Comparison of ENCODE assay signal across 18 cellular contexts in genomic region chr16:2287916-2288547, GRCh38. TPM values are rescaled to one million over a fixed set of nuclear protein-coding genes. Genes with fewer than 3 reads are reported as not detected.
DNase-seq lines count a peak whose midpoint lies in the region; FAIRE-seq and TF ChIP-seq lines count a peak whose summit lies in the region.
"Had no signal": no experiment of that assay in that cellular context is flagged by ENCODE, and none has a peak within 500 bp of the region (broad histone marks: within the 10 kb centered on the region; RNA-seq: fewer than 3 reads in every experiment).

No MANE protein-coding gene starts in this region.

- H3K9me3 ChIP-seq in BLaER1: no peaks in the 10 kb centered on the region
- no peaks in the 10 kb centered on the region for H3K9me3 ChIP-seq in H9 (ENCODE audit: control insufficient read depth, low read depth, low read length)
- H3K9me3 ChIP-seq in H1 (ENCODE audit: insufficient read depth in 2 of 2, low read depth in 1 of 2, low read length in 1 of 2): no peaks in the 10 kb centered on the region
- no peaks in the 10 kb centered on the region for H3K9me3 ChIP-seq in osteoblast (ENCODE audit: low read depth, low read length)

- no peaks in the 10 kb centered on the region for H3K79me1 ChIP-seq in H9 (ENCODE audit: insufficient read depth, low read depth, low read length, poor library complexity, severe bottlenecking)
- no peaks in the 10 kb centered on the region for H3K79me1 ChIP-seq in H1 (ENCODE audit: low read depth, low read length)

- no peak overlapping the region for H3T11ph ChIP-seq in H9 (ENCODE audit: low read length)

- H2AK5ac ChIP-seq in H9 (ENCODE audit: insufficient read length, low read length) (no peak overlapping the region), H1 (ENCODE audit: low read depth, low read length) (no peak overlapping the region)

- H3K4me1 Mint-ChIP-seq in H9: 0 out of 4 replicates have a peak, but pooled peaks cover 0 to 3% of the 10 kb centered on the region in 2 experiments
- H3K4me1 Mint-ChIP-seq: CD4-positive, CD25-positive, alpha-beta regulatory T cell; CD8-positive, alpha-beta memory T cell had no signal

- H2BK20ac ChIP-seq in H9 (ENCODE audit: low read depth, low read length, poor library complexity, severe bottlenecking) (no peak overlapping the region), H1 (ENCODE audit: low read length) (no peak overlapping the region)

- CTCF ChIA-PET in H1 (lab: Charles Lee; ENCODE audit: partially characterized antibody): interaction anchor here (1.1 to 5.0 kb wide), 5 partner anchors 8 to 140 kb away, joined by 3 to 30 read pairs (median 3); no protein-coding TSS in a partner anchor

- WGBS in H9 (ENCODE audit: extremely low coverage, insufficient read length, low lambda C conversion rate): no CpG with 5 or more reads among the region's 35 CpGs
- WGBS in H1 (ENCODE audit: extremely low coverage in 1 of 2, insufficient coverage in 1 of 2, insufficient read length in 1 of 2, insufficient replicate concordance in 2 of 2, low coverage in 1 of 2, low lambda C conversion rate in 2 of 2, missing lambda C conversion rate in 1 of 2), 2 experiments: 89% methylated on average over 35 of the region's 35 CpGs; no CpG with 5 or more reads in 1 of the 2 experiments

- H4K5ac ChIP-seq in H9 (ENCODE audit: insufficient read length, low read depth, low read length) (no peak overlapping the region), H1 (ENCODE audit: insufficient read length, low read depth, low read length) (no peak overlapping the region)

- H3K56ac ChIP-seq in H9 (ENCODE audit: insufficient read length, low read depth, low read length) (no peak overlapping the region), H1 (replicated peaks; ENCODE audit: insufficient read length, low read depth, low read length) (no peak overlapping the region)

- H3K23ac ChIP-seq in H9 (ENCODE audit: insufficient read length, low read depth, low read length): no peak overlapping the region
- no peak overlapping the region for H3K23ac ChIP-seq in H1 (ENCODE audit: insufficient read length)

- no peak overlapping the region for H3K4me3 Mint-ChIP-seq in H9
- H3K4me3 Mint-ChIP-seq: CD4-positive, CD25-positive, alpha-beta regulatory T cell; CD8-positive, alpha-beta memory T cell; HFFc6 had no signal

- no peak overlapping the region for H2BK5ac ChIP-seq in H9 (ENCODE audit: insufficient read length, low read length)
- no peak overlapping the region for H2BK5ac ChIP-seq in H1 (ENCODE audit: low read depth, low read length)

- no peaks in the 10 kb centered on the region for H3K36me3 Mint-ChIP-seq in H9 (ENCODE audit: insufficient read depth in 1 of 3, low read depth in 3 of 3)

- H2BK15ac ChIP-seq in H9 (ENCODE audit: low read depth, low read length) (no peak overlapping the region), H1 (ENCODE audit: low read length) (no peak overlapping the region)

- H4K20me1 ChIP-seq in BLaER1 (no peaks in the 10 kb centered on the region), H9 (ENCODE audit: control insufficient read depth, insufficient read depth, insufficient read length) (no peaks in the 10 kb centered on the region), H1 (replicated peaks in 1 of 2; ENCODE audit: control insufficient read depth in 1 of 2, insufficient read depth in 2 of 2, low read length in 2 of 2) (no peaks in the 10 kb centered on the region), osteoblast (ENCODE audit: insufficient read depth, low read length) (no peaks in the 10 kb centered on the region)

- POLR2A ChIA-PET in H1 (lab: Charles Lee; ENCODE audit: partially characterized antibody): interaction anchor here (0.6 to 5.2 kb wide), 8 partner anchors 8 to 163 kb away, joined by 3 to 28 read pairs (median 4); partner anchors contain the start of gene ECI1

- H4K8ac ChIP-seq in H9 (replicated peaks; ENCODE audit: insufficient read length, low read depth, low read length) (no peak overlapping the region), H1 (ENCODE audit: extremely low read depth, insufficient read depth, low read length) (peak overlapping the region; percentile 51; the same call in 1 of the 2 replicates)

- H3K23me2 ChIP-seq in H9 (ENCODE audit: insufficient read length, low read depth, low read length, poor library complexity, severe bottlenecking): no peaks in the 10 kb centered on the region
- no peaks in the 10 kb centered on the region for H3K23me2 ChIP-seq in H1 (ENCODE audit: low read depth, low read length)

- peaks cover 25% of the 10 kb centered on the region; the same call in 1 of the 2 replicates for H3K36me3 ChIP-seq in BLaER1
- no peaks in the 10 kb centered on the region for H3K36me3 ChIP-seq in H1 (ENCODE audit: control insufficient read depth in 2 of 4, insufficient read depth in 4 of 4, low read length in 3 of 4)
- no peaks in the 10 kb centered on the region for H3K36me3 ChIP-seq in osteoblast (ENCODE audit: insufficient read depth, low read length)

- H3K27ac Mint-ChIP-seq in H9: no peak overlapping the region
- H3K27ac Mint-ChIP-seq: CD4-positive, CD25-positive, alpha-beta regulatory T cell; HFFc6 had no signal

- H3K14ac ChIP-seq in H9 (ENCODE audit: insufficient read depth, low read length) (no peak overlapping the region), H1 (ENCODE audit: insufficient read length) (no peak overlapping the region)

- H2AFZ ChIP-seq in H9 (ENCODE audit: low read length): no peak overlapping the region
- no peak overlapping the region for H2AFZ ChIP-seq in H1 (ENCODE audit: low read length)
- no peak overlapping the region for H2AFZ ChIP-seq in osteoblast (ENCODE audit: low read length)

- TF ChIP-seq POLR2A in H1 (IDR thresholded peaks at IDR 0.05; ENCODE audit: control extremely low read depth in 1 of 2, low read depth in 2 of 2, low read length in 2 of 2): no peak

- H2BK12ac ChIP-seq in H9 (ENCODE audit: insufficient read length, low read depth, low read length) (no peak overlapping the region), H1 (ENCODE audit: low read depth, low read length) (no peak overlapping the region)

- peaks cover 22% of the 10 kb centered on the region for H3K4me1 ChIP-seq in BLaER1
- no peaks in the 10 kb centered on the region for H3K4me1 ChIP-seq in H9 (ENCODE audit: insufficient read depth, low read length)
- no peaks in the 10 kb centered on the region; a peak in 1 of 7 replicates for H3K4me1 ChIP-seq in H1 (replicated peaks in 1 of 4; ENCODE audit: control insufficient read depth in 3 of 4, insufficient read depth in 4 of 4, low read length in 3 of 4)
- no peaks in the 10 kb centered on the region for H3K4me1 ChIP-seq in osteoblast (ENCODE audit: insufficient read depth, low read length)

- TF ChIP-seq RAD21 in H1 (IDR thresholded peaks at IDR 0.05 in 1 of 2, conservative IDR thresholded peaks at IDR 0.05 in 1 of 2; ENCODE audit: low read depth in 2 of 2, low read length in 2 of 2): no peak

- H3K27ac ChIP-seq in BLaER1 (0 out of 2 replicates have a peak overlapping the region, but pooled peaks have one; percentile 2), H9 (ENCODE audit: insufficient read length, low read depth, low read length) (no peak overlapping the region), H1 (ENCODE audit: low read depth, low read length) (no peak overlapping the region), osteoblast (ENCODE audit: low read depth, low read length) (no peak overlapping the region)
- H3K27ac ChIP-seq: HL-60 had no signal

- H3K4ac ChIP-seq in H9 (ENCODE audit: low read depth, low read length): no peak overlapping the region
- H3K4ac ChIP-seq in H1 (replicated peaks; ENCODE audit: insufficient read length, low read depth, low read length): no peak overlapping the region

- H3K9ac ChIP-seq in BLaER1 (no peak overlapping the region), H9 (ENCODE audit: extremely low read depth, insufficient read length, low read length) (no peak overlapping the region), H1 (replicated peaks in 1 of 4; ENCODE audit: extremely low read depth in 1 of 4, low read depth in 3 of 4, low read length in 3 of 4) (no peak overlapping the region)

- no peaks in the 10 kb centered on the region for H3K27me3 ChIP-seq in BLaER1
- H3K27me3 ChIP-seq in H9 (ENCODE audit: insufficient read depth, low read length): no peaks in the 10 kb centered on the region
- H3K27me3 ChIP-seq in H1 (replicated peaks in 1 of 4; ENCODE audit: control insufficient read depth in 3 of 4, extremely low read depth in 1 of 4, insufficient read depth in 3 of 4, low read length in 3 of 4): no peaks in the 10 kb centered on the region
- H3K27me3 ChIP-seq in osteoblast (ENCODE audit: insufficient read depth, low read length): peaks cover 4% of the 10 kb centered on the region

- no peak for TF ChIP-seq EP300 in H1 (IDR thresholded peaks at IDR 0.05; ENCODE audit: borderline replicate concordance in 1 of 2, low read depth in 2 of 2, low read length in 2 of 2)

- no peak for FAIRE-seq in H1 (lab: Jason Lieb, UNC)
- FAIRE-seq: G401.6, GM12891 had no signal

- DNase-seq in H9 (peak; percentile 21), H1 (ENCODE audit: low read depth in 1 of 2, low spot score in 2 of 2) (no peak), osteoblast (ENCODE audit: insufficient read length, low spot score, missing footprints) (peak; percentile 80), DMS53 treated with DMSO at 0.1 percent for 48 hours (lab: John Stamatoyannopoulos, UW; ENCODE audit: unreplicated experiment) (no peak), NCI-H82 treated with DMSO at 0.1 percent for 48 hours (lab: John Stamatoyannopoulos, UW; ENCODE audit: unreplicated experiment) (no peak), T1000 (lab: John Stamatoyannopoulos, UW) (no peak)
- no peak for DNase-seq in stimulated activated CD4-positive, alpha-beta T cell treated with anti-CD3 and anti-CD28 coated beads, Interleukin-4, amount 100 ng/mL, for 1 hour
- DNase-seq: 8988T; C1 segment of cervical spinal cord; CD4-positive, CD25-positive, alpha-beta regulatory T cell; CD8-positive, alpha-beta memory T cell; COR-L47; HFFc6; IMR-90 had no signal

- no peaks in the 10 kb centered on the region; the same call in 1 of the 2 replicates for H3K27me3 Mint-ChIP-seq in H9 (ENCODE audit: low read depth)
- H3K27me3 Mint-ChIP-seq: CD4-positive, CD25-positive, alpha-beta regulatory T cell had no signal

- no peaks in the 10 kb centered on the region for H3K79me2 ChIP-seq in H9 (ENCODE audit: insufficient read depth, low read length)
- H3K79me2 ChIP-seq in H1 (ENCODE audit: control insufficient read depth in 1 of 2, insufficient read depth in 2 of 2, low read length in 2 of 2): no peaks in the 10 kb centered on the region
- no peaks in the 10 kb centered on the region for H3K79me2 ChIP-seq in osteoblast (ENCODE audit: insufficient read depth, low read length)

- H3K4me2 ChIP-seq in BLaER1 (peak overlapping the region; percentile 48), H9 (ENCODE audit: insufficient read depth, insufficient read length, low read length) (no peak overlapping the region), H1 (ENCODE audit: insufficient read depth in 1 of 2, low read depth in 2 of 2, low read length in 2 of 2) (no peak overlapping the region), osteoblast (ENCODE audit: insufficient read depth, low read length) (no peak overlapping the region)

- no peaks in the 10 kb centered on the region for H3K9me3 Mint-ChIP-seq in H9
- H3K9me3 Mint-ChIP-seq: CD4-positive, CD25-positive, alpha-beta regulatory T cell; CD8-positive, alpha-beta memory T cell; HFFc6 had no signal

- H2BK120ac ChIP-seq in H9 (ENCODE audit: low read depth, low read length, poor library complexity, severe bottlenecking): no peak overlapping the region
- no peak overlapping the region for H2BK120ac ChIP-seq in H1 (replicated peaks; ENCODE audit: low read depth, low read length)

- H4K91ac ChIP-seq in H9 (ENCODE audit: insufficient read length, low read depth, low read length) (no peak overlapping the region), H1 (replicated peaks; ENCODE audit: insufficient read length, low read length) (no peak overlapping the region)

- TF ChIP-seq CTCF in H9 (conservative IDR thresholded peaks at IDR 0.05) (no peak), H1 (IDR thresholded peaks at IDR 0.05; ENCODE audit: control extremely low read depth in 1 of 3, insufficient read depth in 1 of 3, low read depth in 1 of 3, low read length in 3 of 3) (no peak), osteoblast (IDR thresholded peaks at IDR 0.05; ENCODE audit: extremely low read depth, low read depth, low read length) (no peak)

- H3K18ac ChIP-seq in H9 (ENCODE audit: insufficient read length, low read depth, low read length) (no peak overlapping the region), H1 (ENCODE audit: extremely low read depth, low read length) (no peak overlapping the region)

- no peak overlapping the region for H3K4me3 ChIP-seq in BLaER1
- no peak overlapping the region for H3K4me3 ChIP-seq in H1 (ENCODE audit: extremely low read depth in 1 of 4, insufficient read depth in 2 of 4, low read depth in 3 of 4, low read length in 4 of 4)
- no peak overlapping the region for H3K4me3 ChIP-seq in osteoblast (ENCODE audit: insufficient read depth, low read length)

RNA-seq across cellular contexts. Expression of gene RNPS1, which starts 20.1 kb away (rescaled TPM):
- total RNA-seq in H9 (2021) (384 and 394 TPM in 2 replicates), osteoblast (64.2 and 81.1 TPM in 2 replicates)
- total RNA-seq in H1 (2021; fragmentation: NEBNext Ultra II Directional; extraction: Animal tissue kit (Norgen Biotek cat#: 25700)): 330 and 357 TPM in 2 replicates
- polyA plus RNA-seq in H1 (2011; rRNA removed): 350 and 516 TPM in 2 replicates
- 390 TPM for polyA plus RNA-seq in H1 (2011; cell fraction: cytosol; rRNA removed)
- polyA plus RNA-seq in H1 (2011; cell fraction: nucleus; rRNA removed): 343 TPM
- 265 to 341 TPM (median 323 TPM) in 4 replicates for polyA plus RNA-seq in H1 (2012, experiment 1 of 2)
- 331 TPM for polyA plus RNA-seq in H1 (2012, experiment 2 of 2)
- polyA plus RNA-seq in H1 (2013, experiment 1 of 2): 282 TPM
- polyA plus RNA-seq in H1 (2013, experiment 2 of 2): 281 TPM
- 137 and 199 TPM in 2 replicates for polyA minus RNA-seq in H1 (2011; rRNA and poly(A)+ RNA removed)
- polyA minus RNA-seq in H1 (2011; cell fraction: cytosol; rRNA and poly(A)+ RNA removed): 150 TPM
- 141 TPM for polyA minus RNA-seq in H1 (2011; cell fraction: nucleus; rRNA and poly(A)+ RNA removed)

RNA-seq across cellular contexts. Expression of gene ECI1, which starts 36.6 kb away (rescaled TPM):
- total RNA-seq in H9 (2021): 90.0 and 95.4 TPM in 2 replicates
- 79.5 and 80.0 TPM in 2 replicates for total RNA-seq in H1 (2021; fragmentation: NEBNext Ultra II Directional; extraction: Animal tissue kit (Norgen Biotek cat#: 25700))
- polyA plus RNA-seq in H1 (2011; rRNA removed): 151 and 154 TPM in 2 replicates
- polyA plus RNA-seq in H1 (2011; cell fraction: cytosol; rRNA removed): 133 TPM
- 128 TPM for polyA plus RNA-seq in H1 (2011; cell fraction: nucleus; rRNA removed)
- 67.8 to 120 TPM (median 104 TPM) in 4 replicates for polyA plus RNA-seq in H1 (2012, experiment 1 of 2)
- polyA plus RNA-seq in H1 (2012, experiment 2 of 2): 83.0 TPM
- polyA plus RNA-seq in H1 (2013, experiment 1 of 2): 59.9 TPM
- 52.9 TPM for polyA plus RNA-seq in H1 (2013, experiment 2 of 2)
- 20.6 and 24.2 TPM in 2 replicates for polyA minus RNA-seq in H1 (2011; rRNA and poly(A)+ RNA removed)
- 42.8 TPM for polyA minus RNA-seq in H1 (2011; cell fraction: cytosol; rRNA and poly(A)+ RNA removed)
- 39.6 TPM for polyA minus RNA-seq in H1 (2011; cell fraction: nucleus; rRNA and poly(A)+ RNA removed)
- total RNA-seq in osteoblast: 42.3 and 44.5 TPM in 2 replicates

RNA-seq across cellular contexts. Expression of gene DNASE1L2, which starts 51.8 kb away (rescaled TPM):
- total RNA-seq in H9 (2021) (2.5 TPM in 2 replicates), osteoblast (0.72 and 0.88 TPM in 2 replicates)
- 0.19 and 0.35 TPM in 2 replicates for total RNA-seq in H1 (2021; fragmentation: NEBNext Ultra II Directional; extraction: Animal tissue kit (Norgen Biotek cat#: 25700))
- 0.75 and 0.97 TPM in 2 replicates for polyA plus RNA-seq in H1 (2011; rRNA removed)
- 0.41 TPM for polyA plus RNA-seq in H1 (2011; cell fraction: cytosol; rRNA removed)
- polyA plus RNA-seq in H1 (2011; cell fraction: nucleus; rRNA removed): 2.0 TPM
- 0.20 to 0.64 TPM (median 0.42 TPM) in 4 replicates for polyA plus RNA-seq in H1 (2012, experiment 1 of 2)
- polyA plus RNA-seq in H1 (2012, experiment 2 of 2): 0.24 TPM
- 0.28 TPM for polyA plus RNA-seq in H1 (2013, experiment 1 of 2)
- polyA plus RNA-seq in H1 (2013, experiment 2 of 2): 0.22 TPM
- polyA minus RNA-seq in H1 (2011; rRNA and poly(A)+ RNA removed): 0.09 and 0.12 TPM in 2 replicates
- polyA minus RNA-seq in H1 (2011; cell fraction: cytosol; rRNA and poly(A)+ RNA removed): not detected
- polyA minus RNA-seq in H1 (2011; cell fraction: nucleus; rRNA and poly(A)+ RNA removed): 0.60 TPM
- polyA plus RNA-seq: CD4-positive, CD25-positive, alpha-beta regulatory T cell; CD8-positive, alpha-beta memory T cell had no signal

RNA-seq across cellular contexts. Expression of gene ABCA3, which starts 52.5 kb away (rescaled TPM):
- total RNA-seq in H9 (2021): 8.0 and 9.5 TPM in 2 replicates
- 7.9 TPM in 2 replicates for total RNA-seq in H1 (2021; fragmentation: NEBNext Ultra II Directional; extraction: Animal tissue kit (Norgen Biotek cat#: 25700))
- 5.7 and 8.8 TPM in 2 replicates for polyA plus RNA-seq in H1 (2011; rRNA removed)
- 6.4 TPM for polyA plus RNA-seq in H1 (2011; cell fraction: cytosol; rRNA removed)
- polyA plus RNA-seq in H1 (2011; cell fraction: nucleus; rRNA removed): 17.6 TPM
- polyA plus RNA-seq in H1 (2012, experiment 1 of 2): 4.8 to 8.5 TPM (median 7.4 TPM) in 4 replicates
- polyA plus RNA-seq in H1 (2012, experiment 2 of 2): 6.6 TPM
- polyA plus RNA-seq in H1 (2013, experiment 1 of 2): 8.7 TPM
- 8.9 TPM for polyA plus RNA-seq in H1 (2013, experiment 2 of 2)
- polyA minus RNA-seq in H1 (2011; rRNA and poly(A)+ RNA removed): 7.5 and 10.6 TPM in 2 replicates
- 5.0 TPM for polyA minus RNA-seq in H1 (2011; cell fraction: cytosol; rRNA and poly(A)+ RNA removed)
- polyA minus RNA-seq in H1 (2011; cell fraction: nucleus; rRNA and poly(A)+ RNA removed): 6.9 TPM
- total RNA-seq in osteoblast: 0.88 and 1.4 TPM in 2 replicates

Comparison
In these comparisons a context has a peak if more than half of its experiments do, and no peak if none do; other contexts are left out.
1. DNase-seq: peak in H9 (single experiment) and osteoblast (single experiment); none in H1 (0 of 2), DMS53 treated with DMSO at 0.1 percent for 48 hours (single experiment), NCI-H82 treated with DMSO at 0.1 percent for 48 hours (single experiment), stimulated activated CD4-positive, alpha-beta T cell treated with anti-CD3 and anti-CD28 coated beads, Interleukin-4, amount 100 ng/mL, for 1 hour (single experiment) and T1000 (single experiment).